Comparison of ENCODE assay signal across 24 cellular contexts in the genomic region with DNA sequence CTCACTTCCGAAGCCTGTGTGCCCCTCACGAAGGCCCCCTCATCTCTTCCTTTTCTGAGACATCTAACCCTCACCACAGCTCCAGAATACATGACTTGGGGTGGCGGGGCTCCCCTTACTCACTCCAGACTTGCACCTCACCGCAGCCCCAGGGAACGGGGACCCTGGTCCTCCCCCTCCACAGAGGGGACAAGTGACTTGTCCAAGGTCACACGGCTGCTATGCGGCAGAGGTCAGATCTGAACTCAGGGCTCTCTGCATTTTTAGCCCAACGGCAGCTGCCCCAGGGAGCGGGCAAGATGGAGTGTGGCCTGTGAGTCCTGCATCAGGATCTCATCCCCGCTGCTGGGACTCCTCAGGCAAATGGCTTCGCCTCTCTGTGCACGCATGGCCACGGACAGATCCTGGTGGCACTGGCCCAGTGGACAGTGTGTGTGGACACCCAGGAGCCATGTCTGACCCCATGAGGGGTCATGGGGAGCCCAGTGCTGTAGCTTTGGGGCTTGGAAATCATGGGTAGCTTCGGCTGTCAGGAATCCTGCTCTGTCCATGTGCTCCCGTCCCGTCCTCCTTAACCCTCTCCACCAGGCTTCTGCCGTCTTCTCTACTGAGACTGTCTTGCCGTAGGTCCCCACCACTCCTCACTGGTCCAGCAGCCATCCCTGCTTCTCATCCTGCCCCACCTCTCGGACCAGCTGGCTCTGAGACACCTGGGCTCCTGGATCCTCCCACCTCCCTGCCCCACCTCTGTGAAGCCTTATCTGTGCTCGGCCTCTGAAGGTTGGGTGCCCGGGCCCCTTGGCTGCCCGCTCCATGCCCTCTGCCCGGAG. TPM values are rescaled to one million over a fixed set of nuclear protein-coding genes. Genes with fewer than 3 reads are reported as not detected.
A peak's percentile ranks its signal among the peaks of the same experiment; 100 is the strongest.
DNase-seq lines count a peak whose midpoint lies in the region; ATAC-seq and TF ChIP-seq lines count a peak whose summit lies in the region.
"Had no signal": no experiment of that assay in that cellular context is flagged by ENCODE, and none has a peak within 500 bp of the region (broad histone marks: within the 10 kb centered on the region; RNA-seq: fewer than 3 reads in every experiment).

No MANE protein-coding gene starts in this region.

- H3K27me3 Mint-ChIP-seq in H9 (ENCODE audit: low read depth) = no peaks in the 10 kb centered on the region
- peaks cover 16 to 38% (median 23%) of the 10 kb centered on the region in 3 donors for H3K27me3 Mint-ChIP-seq in immature natural killer cell (ENCODE audit: low read depth in 3 of 3)
- H3K27me3 Mint-ChIP-seq: activated naive CD8-positive, alpha-beta T cell treated with anti-CD3 and anti-CD28 coated beads, Interleukin-2, amount 10 ng/mL, durations not matched to agents 7 days and 5 days had no signal

- no peak for TF ChIP-seq CTCF in H9 (conservative IDR thresholded peaks at IDR 0.05)

- no peak overlapping the region for H3K14ac ChIP-seq in H9 (ENCODE audit: insufficient read depth, low read length)

- no peaks in the 10 kb centered on the region for H3K79me2 ChIP-seq in H9 (ENCODE audit: insufficient read depth, low read length)
- H3K79me2 ChIP-seq: parathyroid adenoma had no signal

- H3K27me3 ChIP-seq in H9 (ENCODE audit: insufficient read depth, low read length) = no peaks in the 10 kb centered on the region
- H3K27me3 ChIP-seq: esophagus muscularis mucosa, MG63, testis had no signal

- peak; percentile 25 for DNase-seq in activated CD4-positive, CD25-positive, alpha-beta regulatory T cell treated with anti-CD3 and anti-CD28 coated beads, Interleukin-2, amount 50 U/mL, for 72 hours
- DNase-seq in activated CD4-positive, CD25-positive, alpha-beta regulatory T cell (lab: John Stamatoyannopoulos, UW) = no peak
- peak; percentile 18 for DNase-seq in H9
- DNase-seq in immature natural killer cell = no peak
- DNase-seq in stimulated activated effector memory CD8-positive, alpha-beta T cell treated with anti-CD3 and anti-CD28 coated beads, Interleukin-12 subunit alpha, Interleukin-12 subunit beta, amount 100 ng/mL, for 72 hours (ENCODE audit: low spot score in 2 of 2) = no peak
- no peak for DNase-seq in NCI-H2081 (lab: John Stamatoyannopoulos, UW)
- no peak for DNase-seq in DMS79 treated with DMSO at 0.1 percent for 48 hours (lab: John Stamatoyannopoulos, UW)
- DNase-seq: activated CD4-positive, alpha-beta T cell treated with anti-CD3 and anti-CD28 coated beads for 1 hour; activated naive CD8-positive, alpha-beta T cell treated with anti-CD3 and anti-CD28 coated beads, Interleukin-2, amount 10 ng/mL, durations not matched to agents 7 days and 5 days; AML-193; DMS79; effector CD8-positive, alpha-beta T cell; hypothalamus; mesenchymal stem cell; MG63; naive B cell; NCI-H146; NCI-H2171 treated with DMSO at 0.1 percent for 48 hours; NCI-H526 treated with DMSO at 0.1 percent for 48 hours; testis had no signal

- no peak overlapping the region for H3K4ac ChIP-seq in H9 (ENCODE audit: low read depth, low read length)

- H2BK120ac ChIP-seq in H9 (ENCODE audit: low read depth, low read length, poor library complexity, severe bottlenecking) = no peak overlapping the region

- no peak overlapping the region for H3K9ac ChIP-seq in H9 (ENCODE audit: extremely low read depth, insufficient read length, low read length)
- H3K9ac ChIP-seq: parathyroid adenoma had no signal

- no peaks in the 10 kb centered on the region for H3K4me1 ChIP-seq in H9 (ENCODE audit: insufficient read depth, low read length)
- H3K4me1 ChIP-seq: parathyroid adenoma, testis had no signal

- peaks cover 0 to 4% (median 0%) of the 10 kb centered on the region in 3 experiments; a peak in 2 of 7 replicates for H3K36me3 Mint-ChIP-seq in H9 (ENCODE audit: insufficient read depth in 1 of 3, low read depth in 3 of 3)
- H3K36me3 Mint-ChIP-seq in immature natural killer cell = peaks cover 3 to 21% (median 4%) of the 10 kb centered on the region in 3 donors
- H3K36me3 Mint-ChIP-seq in stimulated activated effector memory CD8-positive, alpha-beta T cell treated with anti-CD3 and anti-CD28 coated beads, Interleukin-12 subunit alpha, Interleukin-12 subunit beta, amount 100 ng/mL, for 72 hours = peaks cover 6% of the 10 kb centered on the region
- H3K36me3 Mint-ChIP-seq: activated naive CD8-positive, alpha-beta T cell treated with anti-CD3 and anti-CD28 coated beads, Interleukin-2, amount 10 ng/mL, durations not matched to agents 7 days and 5 days; naive B cell had no signal

- H2AFZ ChIP-seq in H9 (ENCODE audit: low read length) = no peak overlapping the region
- H2AFZ ChIP-seq: parathyroid adenoma had no signal

- no peak overlapping the region for H3K23ac ChIP-seq in H9 (ENCODE audit: insufficient read length, low read depth, low read length)

- no peaks in the 10 kb centered on the region for H4K20me1 ChIP-seq in H9 (ENCODE audit: control insufficient read depth, insufficient read depth, insufficient read length)

- no peaks in the 10 kb centered on the region for H3K23me2 ChIP-seq in H9 (ENCODE audit: insufficient read length, low read depth, low read length, poor library complexity, severe bottlenecking)

- no peak overlapping the region for H2AK5ac ChIP-seq in H9 (ENCODE audit: insufficient read length, low read length)

- no peak overlapping the region for H3K18ac ChIP-seq in H9 (ENCODE audit: insufficient read length, low read depth, low read length)

- H3K4me3 Mint-ChIP-seq in H9 (0 out of 5 replicates have a peak overlapping the region, but pooled peaks of 1 of the 2 experiments have one; percentile 32), immature natural killer cell (no peak overlapping the region)
- H3K4me3 Mint-ChIP-seq in stimulated activated effector memory CD8-positive, alpha-beta T cell treated with anti-CD3 and anti-CD28 coated beads, Interleukin-12 subunit alpha, Interleukin-12 subunit beta, amount 100 ng/mL, for 72 hours = no peak overlapping the region
- H3K4me3 Mint-ChIP-seq: activated naive CD8-positive, alpha-beta T cell treated with anti-CD3 and anti-CD28 coated beads, Interleukin-2, amount 10 ng/mL, durations not matched to agents 7 days and 5 days had no signal

- peaks cover 18 to 24% of the 10 kb centered on the region in 2 experiments for H3K4me1 Mint-ChIP-seq in H9
- H3K4me1 Mint-ChIP-seq in immature natural killer cell = peaks cover 30 to 31% of the 10 kb centered on the region in 2 donors
- H3K4me1 Mint-ChIP-seq in stimulated activated effector memory CD8-positive, alpha-beta T cell treated with anti-CD3 and anti-CD28 coated beads, Interleukin-12 subunit alpha, Interleukin-12 subunit beta, amount 100 ng/mL, for 72 hours = peaks cover 26% of the 10 kb centered on the region
- H3K4me1 Mint-ChIP-seq: naive B cell had no signal

- no peaks in the 10 kb centered on the region; a peak in 1 of 5 replicates for H3K9me3 Mint-ChIP-seq in H9
- no peaks in the 10 kb centered on the region for H3K9me3 Mint-ChIP-seq in immature natural killer cell
- no peaks in the 10 kb centered on the region for H3K9me3 Mint-ChIP-seq in stimulated activated effector memory CD8-positive, alpha-beta T cell treated with anti-CD3 and anti-CD28 coated beads, Interleukin-12 subunit alpha, Interleukin-12 subunit beta, amount 100 ng/mL, for 72 hours
- H3K9me3 Mint-ChIP-seq: activated naive CD8-positive, alpha-beta T cell treated with anti-CD3 and anti-CD28 coated beads, Interleukin-2, amount 10 ng/mL, durations not matched to agents 7 days and 5 days; naive B cell had no signal

- no peak overlapping the region for H4K8ac ChIP-seq in H9 (replicated peaks; ENCODE audit: insufficient read length, low read depth, low read length)

- H3K27ac ChIP-seq in H9 (ENCODE audit: insufficient read length, low read depth, low read length) = no peak overlapping the region
- H3K27ac ChIP-seq: esophagus muscularis mucosa, parathyroid adenoma, testis had no signal

- H3K4me2 ChIP-seq in H9 (ENCODE audit: insufficient read depth, insufficient read length, low read length) = no peak overlapping the region

- no peak overlapping the region for H2BK12ac ChIP-seq in H9 (ENCODE audit: insufficient read length, low read depth, low read length)

- no peak overlapping the region for H2BK20ac ChIP-seq in H9 (ENCODE audit: low read depth, low read length, poor library complexity, severe bottlenecking)

- no CpG with 5 or more reads among the region's 23 CpGs for WGBS in H9 (ENCODE audit: extremely low coverage, insufficient read length, low lambda C conversion rate)

- no peak overlapping the region for H4K91ac ChIP-seq in H9 (ENCODE audit: insufficient read length, low read depth, low read length)

- H3K27ac Mint-ChIP-seq in H9 (no peak overlapping the region), immature natural killer cell (peak overlapping the region in 5 of 6 donors; percentile 29 to 80 (median 64))
- H3K27ac Mint-ChIP-seq in stimulated activated effector memory CD8-positive, alpha-beta T cell treated with anti-CD3 and anti-CD28 coated beads, Interleukin-12 subunit alpha, Interleukin-12 subunit beta, amount 100 ng/mL, for 72 hours = peak overlapping the region; percentile 29
- H3K27ac Mint-ChIP-seq: activated naive CD8-positive, alpha-beta T cell treated with anti-CD3 and anti-CD28 coated beads, Interleukin-2, amount 10 ng/mL, durations not matched to agents 7 days and 5 days; naive B cell had no signal

- no peak overlapping the region for H4K5ac ChIP-seq in H9 (ENCODE audit: insufficient read length, low read depth, low read length)

- no peak overlapping the region for H3T11ph ChIP-seq in H9 (ENCODE audit: low read length)

- H3K9me3 ChIP-seq in H9 (ENCODE audit: control insufficient read depth, low read depth, low read length) = no peaks in the 10 kb centered on the region
- H3K9me3 ChIP-seq: esophagus muscularis mucosa, MG63, testis had no signal

- no peak overlapping the region for H3K56ac ChIP-seq in H9 (ENCODE audit: insufficient read length, low read depth, low read length)

- no peak overlapping the region for H2BK5ac ChIP-seq in H9 (ENCODE audit: insufficient read length, low read length)

- no peak for ATAC-seq in stimulated activated effector memory CD8-positive, alpha-beta T cell treated with anti-CD3 and anti-CD28 coated beads, Interleukin-12 subunit alpha, Interleukin-12 subunit beta, amount 100 ng/mL, for 72 hours
- no peak for ATAC-seq in HG03520 (IDR thresholded peaks at IDR 0.05; ENCODE audit: unreplicated experiment)
- ATAC-seq: HCT116 had no signal

- no peak overlapping the region for H2BK15ac ChIP-seq in H9 (ENCODE audit: low read depth, low read length)

- H3K79me1 ChIP-seq in H9 (ENCODE audit: insufficient read depth, low read depth, low read length, poor library complexity, severe bottlenecking) = no peaks in the 10 kb centered on the region

RNA-seq across cellular contexts. Expression of gene CARS1, which starts 48.0 kb away (rescaled TPM):
- total RNA-seq in H9 (2021) = 82.5 and 92.3 TPM in 2 replicates
- polyA plus RNA-seq in immature natural killer cell = 10 to 100 TPM; 32.6 to 48.9 (median 44.2) TPM

RNA-seq across cellular contexts. Expression of gene OSBPL5, which starts 59.9 kb away (rescaled TPM):
- 11.1 and 16.1 TPM in 2 replicates for total RNA-seq in H9 (2021)
- 10 to 100 TPM; 32.8 to 98.9 (median 33.3) TPM for polyA plus RNA-seq in immature natural killer cell

Comparison
In these comparisons a context has a peak if more than half of its experiments do, and no peak if none do; other contexts are left out.
1. DNase-seq: peak in activated CD4-positive, CD25-positive, alpha-beta regulatory T cell treated with anti-CD3 and anti-CD28 coated beads, Interleukin-2, amount 50 U/mL, for 72 hours (single experiment) and H9 (single experiment); none in activated CD4-positive, CD25-positive, alpha-beta regulatory T cell (0 of 4), immature natural killer cell (0 of 3), stimulated activated effector memory CD8-positive, alpha-beta T cell treated with anti-CD3 and anti-CD28 coated beads, Interleukin-12 subunit alpha, Interleukin-12 subunit beta, amount 100 ng/mL, for 72 hours (0 of 2), NCI-H2081 (0 of 2) and DMS79 treated with DMSO at 0.1 percent for 48 hours (single experiment).
2. H3K27ac Mint-ChIP-seq: peak in immature natural killer cell (5 of 6) and stimulated activated effector memory CD8-positive, alpha-beta T cell treated with anti-CD3 and anti-CD28 coated beads, Interleukin-12 subunit alpha, Interleukin-12 subunit beta, amount 100 ng/mL, for 72 hours (single experiment); none in H9 (0 of 3).